10 cellular contexts compared by ENCODE assay signal in the genomic region with DNA sequence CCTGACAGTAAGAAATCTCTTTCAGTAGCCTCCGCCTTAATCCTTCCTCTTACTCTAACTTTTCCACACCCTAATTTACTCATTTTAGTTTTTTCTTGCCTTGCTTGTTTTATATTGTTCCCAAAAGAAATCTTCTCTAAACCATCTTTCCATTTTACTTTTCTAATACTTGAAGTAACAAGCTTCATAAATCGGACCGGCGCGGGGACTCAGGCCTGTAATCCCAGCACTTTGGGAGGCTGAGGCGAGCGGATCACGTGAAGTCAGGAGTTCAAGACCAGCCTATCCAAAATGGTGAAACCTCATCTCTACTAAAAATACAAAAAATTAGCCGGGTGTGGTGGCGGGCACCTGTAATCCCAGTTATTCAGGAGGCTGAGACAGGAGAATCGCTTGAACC. TPM values are rescaled to one million over a fixed set of nuclear protein-coding genes. Genes with fewer than 3 reads are reported as not detected.
DNase-seq lines count a peak whose midpoint lies in the region; ATAC-seq and TF ChIP-seq lines count a peak whose summit lies in the region.
"Had no signal": no experiment of that assay in that cellular context is flagged by ENCODE, and none has a peak within 500 bp of the region (broad histone marks: within the 10 kb centered on the region; RNA-seq: fewer than 3 reads in every experiment).

No MANE protein-coding gene starts in this region.

- H3K36me3 ChIP-seq in brain microvascular endothelial cell (replicated peaks) (no peaks in the 10 kb centered on the region), mucosa of descending colon (ENCODE audit: low read depth) (no peaks in the 10 kb centered on the region)

- peaks cover 4% of the 10 kb centered on the region for H3K4me1 ChIP-seq in mucosa of descending colon (ENCODE audit: low read depth)

- H3K36me3 Mint-ChIP-seq in naive B cell: no peaks in the 10 kb centered on the region

- no peak overlapping the region for H3K27ac ChIP-seq in brain microvascular endothelial cell

- no peaks in the 10 kb centered on the region for H3K27me3 ChIP-seq in brain microvascular endothelial cell (replicated peaks)

- H3K9me3 ChIP-seq in mucosa of descending colon: no peaks in the 10 kb centered on the region

- no peak for DNase-seq in AG04449 (ENCODE audit: low read depth, low spot score)
- DNase-seq in HFF-Myc (ENCODE audit: extremely low read depth, low read depth): no peak
- DNase-seq in brain microvascular endothelial cell: no peak
- no peak for DNase-seq in naive B cell
- no peak for DNase-seq in NCI-H510A (lab: John Stamatoyannopoulos, UW)
- no peak for DNase-seq in mucosa of descending colon
- DNase-seq: NCI-H1436 had no signal

- peak overlapping the region; percentile 58 for H3K4me3 ChIP-seq in AG04449 (ENCODE audit: low read depth, low read length)
- H3K4me3 ChIP-seq in HFF-Myc (replicated peaks; ENCODE audit: low read depth, low read length): peak overlapping the region; percentile 50
- peak overlapping the region; percentile 69 for H3K4me3 ChIP-seq in brain microvascular endothelial cell (ENCODE audit: low read depth, low read length)
- no peak overlapping the region for H3K4me3 ChIP-seq in mucosa of descending colon

- in situ Hi-C loops in brain microvascular endothelial cell (cut with HindIII; ENCODE audit: low pct_ligation_motif_present, low sequenced_read_pairs): no loop called here

- H3K4me1 Mint-ChIP-seq in naive B cell: peaks cover 55 to 77% (median 66%) of the 10 kb centered on the region in 3 donors

- CTCF ChIA-PET in AG04449 (lab: Yijun Ruan, JAX): no interaction called here

- H3K27ac Mint-ChIP-seq in naive B cell: peak overlapping the region in 5 of 6 donors; percentile 37 to 89 (median 82)

- ATAC-seq in naive B cell (ENCODE audit: low read depth in 2 of 2): no peak
- ATAC-seq in GM18907 (IDR thresholded peaks at IDR 0.05; ENCODE audit: unreplicated experiment): no peak
- no peak for ATAC-seq in GM18867 (IDR thresholded peaks at IDR 0.05; ENCODE audit: unreplicated experiment)
- ATAC-seq in mucosa of descending colon: no peak

- intact Hi-C loops in mucosa of descending colon (cut with DNase I, micrococcal nuclease): no loop called here

- TF ChIP-seq CTCF in AG04449 (IDR thresholded peaks at IDR 0.05; ENCODE audit: insufficient read depth, low read length, missing control alignments) (no peak), HFF-Myc (IDR thresholded peaks at IDR 0.05; ENCODE audit: low read depth, low read length, missing control alignments) (no peak), brain microvascular endothelial cell (IDR thresholded peaks at IDR 0.05; ENCODE audit: low read depth, low read length, missing control alignments) (no peak), mucosa of descending colon (IDR thresholded peaks at IDR 0.05) (no peak)

- H3K27me3 Mint-ChIP-seq in naive B cell: no peaks in the 10 kb centered on the region

- peak overlapping the region; percentile 84 to 95 (median 91) for H3K4me3 Mint-ChIP-seq in naive B cell
- H3K4me3 Mint-ChIP-seq: neural crest cell had no signal

- POLR2A ChIA-PET in AG04449 (lab: Yijun Ruan, JAX): no interaction called here

- H3K9me3 Mint-ChIP-seq in naive B cell: no peaks in the 10 kb centered on the region

RNA-seq across cellular contexts. Expression of a gene that starts 17.3 kb away (rescaled TPM):
- 100 to 1,000 TPM in 2 of 6 donors, 10 to 100 TPM in 4; 81.2 to 102 (median 96.2) TPM for polyA plus RNA-seq in naive B cell (ENCODE audit: low read depth in 6 of 6)
- 10 to 100 TPM; 39.8 to 79.5 (median 42.6) TPM for total RNA-seq in mucosa of descending colon
